Comparison of ENCODE assay signal across 9 cellular contexts in the genomic region with DNA sequence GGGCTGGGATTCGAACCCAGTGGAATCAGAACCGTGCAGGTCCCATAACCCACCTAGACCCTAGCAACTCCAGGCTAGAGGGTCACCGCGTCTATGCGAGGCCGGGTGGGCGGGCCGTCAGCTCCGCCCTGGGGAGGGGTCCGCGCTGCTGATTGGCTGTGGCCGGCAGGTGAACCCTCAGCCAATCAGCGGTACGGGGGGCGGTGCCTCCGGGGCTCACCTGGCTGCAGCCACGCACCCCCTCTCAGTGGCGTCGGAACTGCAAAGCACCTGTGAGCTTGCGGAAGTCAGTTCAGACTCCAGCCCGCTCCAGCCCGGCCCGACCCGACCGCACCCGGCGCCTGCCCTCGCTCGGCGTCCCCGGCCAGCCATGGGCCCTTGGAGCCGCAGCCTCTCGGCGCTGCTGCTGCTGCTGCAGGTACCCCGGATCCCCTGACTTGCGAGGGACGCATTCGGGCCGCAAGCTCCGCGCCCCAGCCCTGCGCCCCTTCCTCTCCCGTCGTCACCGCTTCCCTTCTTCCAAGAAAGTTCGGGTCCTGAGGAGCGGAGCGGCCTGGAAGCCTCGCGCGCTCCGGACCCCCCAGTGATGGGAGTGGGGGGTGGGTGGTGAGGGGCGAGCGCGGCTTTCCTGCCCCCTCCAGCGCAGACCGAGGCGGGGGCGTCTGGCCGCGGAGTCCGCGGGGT. TPM values are rescaled to one million over a fixed set of nuclear protein-coding genes. Genes with fewer than 3 reads are reported as not detected.
DNase-seq lines count a peak whose midpoint lies in the region; ATAC-seq, FAIRE-seq and TF ChIP-seq lines count a peak whose summit lies in the region.
"Had no signal": no experiment of that assay in that cellular context is flagged by ENCODE, and none has a peak within 500 bp of the region (broad histone marks: within the 10 kb centered on the region; RNA-seq: fewer than 3 reads in every experiment).

A gene (plus strand): TSS at position 247 of the 684 bp plus-strand sequence. CDS start 124 bp downstream, at position 371.

- H3K4me3 ChIP-seq in A673 (ENCODE audit: low read depth, low read length, poor library complexity, severe bottlenecking) (peak within 1 kb of the TSS; percentile 46), left ventricle myocardium inferior (peak within 1 kb of the TSS; percentile 43), prostate gland (peak within 1 kb of the TSS; percentile 65)

- BruUV-seq in A673 (replicated peaks; lab: Mats Ljungman, UMichigan) = no TSS peak

- peak within 1 kb of the TSS; percentile 26 for H3K4me3 Mint-ChIP-seq in activated CD8-positive, alpha-beta memory T cell treated with anti-CD3 and anti-CD28 coated beads, Interleukin-2, amount 10 ng/mL, durations not matched to agents 7 days and 5 days

- H3K27me3 ChIP-seq in A673 (replicated peaks; ENCODE audit: insufficient read depth, low read depth, low read length, poor library complexity) (peaks cover 27% of the 10 kb centered on the region), left ventricle myocardium inferior (ENCODE audit: low read depth) (peaks cover 83% of the 10 kb centered on the region), prostate gland (replicated peaks; ENCODE audit: insufficient read depth) (no peaks in the 10 kb centered on the region)

- H3K36me3 ChIP-seq in A673 (ENCODE audit: insufficient read depth, low read length, poor library complexity, severe bottlenecking) (no peaks in the 10 kb centered on the region), left ventricle myocardium inferior (no peaks in the 10 kb centered on the region), prostate gland (no peaks in the 10 kb centered on the region)

- H3K9me3 Mint-ChIP-seq in activated CD8-positive, alpha-beta memory T cell treated with anti-CD3 and anti-CD28 coated beads, Interleukin-2, amount 10 ng/mL, durations not matched to agents 7 days and 5 days (ENCODE audit: low read depth) = no peaks in the 10 kb centered on the region

- whole genome bisulfite sequencing in prostate gland = 2% methylated on average over 52 of the region's 63 CpGs

- DNase-seq in A673 (ENCODE audit: low spot score) (no peak), NCI-H1092 (lab: John Stamatoyannopoulos, UW) (peak; percentile 18), left ventricle myocardium inferior (no peak), prostate gland (ENCODE audit: low spot score) (peak; percentile 97), NCI-H226 (no peak), HTR-8/SVneo (ENCODE audit: insufficient read length, low spot score) (no peak)
- no peak for DNase-seq in activated CD8-positive, alpha-beta memory T cell treated with anti-CD3 and anti-CD28 coated beads, Interleukin-2, amount 10 ng/mL, durations not matched to agents 7 days and 5 days

- H3K9me3 ChIP-seq in A673 (ENCODE audit: low read depth, low read length, poor library complexity, severe bottlenecking) = no peaks in the 10 kb centered on the region
- H3K9me3 ChIP-seq in left ventricle myocardium inferior (replicated peaks) = no peaks in the 10 kb centered on the region
- H3K9me3 ChIP-seq in prostate gland = no peaks in the 10 kb centered on the region

- peak; percentile 42 for ATAC-seq in activated CD8-positive, alpha-beta memory T cell treated with anti-CD3 and anti-CD28 coated beads, Interleukin-2, amount 10 ng/mL, durations not matched to agents 7 days and 5 days
- no peak for ATAC-seq in HG03135 (IDR thresholded peaks at IDR 0.05; ENCODE audit: unreplicated experiment)

- H3K27me3 Mint-ChIP-seq in activated CD8-positive, alpha-beta memory T cell treated with anti-CD3 and anti-CD28 coated beads, Interleukin-2, amount 10 ng/mL, durations not matched to agents 7 days and 5 days = peaks cover 50% of the 10 kb centered on the region

- FAIRE-seq in HTR-8/SVneo (lab: Jason Lieb, UNC) = no peak
- FAIRE-seq: G401.6 had no signal

- H3K4me1 Mint-ChIP-seq in activated CD8-positive, alpha-beta memory T cell treated with anti-CD3 and anti-CD28 coated beads, Interleukin-2, amount 10 ng/mL, durations not matched to agents 7 days and 5 days = peaks cover 2% of the 10 kb centered on the region

- no peak within 1 kb of the TSS for H3K27ac Mint-ChIP-seq in activated CD8-positive, alpha-beta memory T cell treated with anti-CD3 and anti-CD28 coated beads, Interleukin-2, amount 10 ng/mL, durations not matched to agents 7 days and 5 days

- H3K27ac ChIP-seq in A673 (ENCODE audit: low read depth, low read length, poor library complexity, severe bottlenecking) (no peak within 1 kb of the TSS), left ventricle myocardium inferior (replicated peaks) (no peak within 1 kb of the TSS), prostate gland (peak within 1 kb of the TSS; percentile 91 to 93)

- TF ChIP-seq POLR2A in prostate gland (IDR thresholded peaks at IDR 0.05) = peak; percentile 99

- H3K36me3 Mint-ChIP-seq in activated CD8-positive, alpha-beta memory T cell treated with anti-CD3 and anti-CD28 coated beads, Interleukin-2, amount 10 ng/mL, durations not matched to agents 7 days and 5 days = peaks cover 3% of the 10 kb centered on the region

- intact Hi-C loops in A673 (cut with micrococcal nuclease; ENCODE audit: unreplicated experiment) (no loop called here), left ventricle myocardium inferior (cut with micrococcal nuclease) (no loop called here), prostate gland (cut with DNase I) (no loop called here)

- H3K4me1 ChIP-seq in A673 (ENCODE audit: insufficient read depth, low read length, poor library complexity, severe bottlenecking) = peaks cover 7% of the 10 kb centered on the region
- H3K4me1 ChIP-seq in left ventricle myocardium inferior = peaks cover 13% of the 10 kb centered on the region
- H3K4me1 ChIP-seq in prostate gland (replicated peaks) = peaks cover 10% of the 10 kb centered on the region

- POLR2A ChIA-PET in A673 (lab: Charles Lee; ENCODE audit: low non-redundant PET) = no interaction called here

- TF ChIP-seq CTCF in A673 (conservative IDR thresholded peaks at IDR 0.05; ENCODE audit: low read depth, low read length) (no peak), left ventricle myocardium inferior (IDR thresholded peaks at IDR 0.05; ENCODE audit: borderline replicate concordance) (no peak), prostate gland (IDR thresholded peaks at IDR 0.05) (peak in 1 of 4 experiments; percentile 30)

- CTCF ChIA-PET in A673 (lab: Charles Lee) = no interaction called here
- CTCF ChIA-PET in activated CD8-positive, alpha-beta memory T cell treated with anti-CD3 and anti-CD28 coated beads, Interleukin-2, amount 10 ng/mL, durations not matched to agents 7 days and 5 days (lab: Charles Lee) = interaction anchor here (0.6 kb wide), 1 partner anchor 104 kb away, joined by 3 read pairs; no protein-coding TSS in a partner anchor

RNA-seq across cellular contexts. Expression of the gene that starts here (rescaled TPM):
- total RNA-seq in A673 (2021) = 0.06 and 0.87 TPM in 2 replicates
- under 1 TPM; 0.06 to 0.09 TPM for total RNA-seq in activated CD8-positive, alpha-beta memory T cell treated with anti-CD3 and anti-CD28 coated beads, Interleukin-2, amount 10 ng/mL, durations not matched to agents 7 days and 5 days
- 0.11 TPM for total RNA-seq in left ventricle myocardium inferior
- 100 to 1,000 TPM in 1 of 2 donors, 10 to 100 TPM in 1; 75.7 to 300 TPM for total RNA-seq in prostate gland

Comparison
In these comparisons a context has a peak if more than half of its experiments do, and no peak if none do; other contexts are left out.
1. RNA of the gene that starts here (total RNA-seq): 75.7 to 300 TPM in prostate gland; 0.11 TPM in left ventricle myocardium inferior (single experiment), 0.06 to 0.09 TPM in activated CD8-positive, alpha-beta memory T cell treated with anti-CD3 and anti-CD28 coated beads, Interleukin-2, amount 10 ng/mL, durations not matched to agents 7 days and 5 days and 0.06 to 0.87 TPM in A673; every median in the first group is over 10 times any median in the second.
2. Peak in ATAC-seq in activated CD8-positive, alpha-beta memory T cell treated with anti-CD3 and anti-CD28 coated beads, Interleukin-2, amount 10 ng/mL, durations not matched to agents 7 days and 5 days; RNA of the gene not detected or under 1 TPM.
3. DNase-seq: peak in NCI-H1092 (single experiment) and prostate gland (single experiment); none in A673 (single experiment), activated CD8-positive, alpha-beta memory T cell treated with anti-CD3 and anti-CD28 coated beads, Interleukin-2, amount 10 ng/mL, durations not matched to agents 7 days and 5 days (single experiment), left ventricle myocardium inferior (single experiment), NCI-H226 (single experiment) and HTR-8/SVneo (single experiment).
4. H3K27ac ChIP-seq: peak in prostate gland (2 of 2); none in A673 (single experiment) and left ventricle myocardium inferior (single experiment).
5. Peak in every context shown above with its lines, with median percentiles within 50 percentile points of each other: H3K4me3 ChIP-seq.